1 cellular context compared by ENCODE assay signal in the genomic region with DNA sequence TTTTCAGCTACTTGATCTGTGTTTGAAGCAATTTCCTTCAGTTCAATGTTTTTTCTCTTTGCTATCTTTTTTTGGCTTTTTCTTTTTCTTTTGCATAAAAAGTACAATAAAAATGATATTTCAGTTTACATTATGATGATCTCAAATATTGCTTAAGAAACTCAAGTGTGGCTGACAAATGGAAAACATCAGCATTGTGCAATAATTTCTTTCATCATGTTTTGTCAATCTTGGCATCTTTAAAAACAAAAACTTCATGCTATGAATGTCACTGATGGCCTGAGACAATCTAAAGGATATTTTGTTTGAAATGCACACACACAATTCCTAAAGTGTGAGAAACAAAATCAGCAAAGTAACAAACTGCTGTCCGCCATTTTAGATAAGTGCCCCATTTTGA.
TF ChIP-seq lines count a peak whose summit lies in the region.

No MANE protein-coding gene starts in this region.

TF ChIP-seq in GM12878, 131 proteins besides CTCF, POLR2A, EP300 and RAD21:
- TF ChIP-seq, protein P1, sequence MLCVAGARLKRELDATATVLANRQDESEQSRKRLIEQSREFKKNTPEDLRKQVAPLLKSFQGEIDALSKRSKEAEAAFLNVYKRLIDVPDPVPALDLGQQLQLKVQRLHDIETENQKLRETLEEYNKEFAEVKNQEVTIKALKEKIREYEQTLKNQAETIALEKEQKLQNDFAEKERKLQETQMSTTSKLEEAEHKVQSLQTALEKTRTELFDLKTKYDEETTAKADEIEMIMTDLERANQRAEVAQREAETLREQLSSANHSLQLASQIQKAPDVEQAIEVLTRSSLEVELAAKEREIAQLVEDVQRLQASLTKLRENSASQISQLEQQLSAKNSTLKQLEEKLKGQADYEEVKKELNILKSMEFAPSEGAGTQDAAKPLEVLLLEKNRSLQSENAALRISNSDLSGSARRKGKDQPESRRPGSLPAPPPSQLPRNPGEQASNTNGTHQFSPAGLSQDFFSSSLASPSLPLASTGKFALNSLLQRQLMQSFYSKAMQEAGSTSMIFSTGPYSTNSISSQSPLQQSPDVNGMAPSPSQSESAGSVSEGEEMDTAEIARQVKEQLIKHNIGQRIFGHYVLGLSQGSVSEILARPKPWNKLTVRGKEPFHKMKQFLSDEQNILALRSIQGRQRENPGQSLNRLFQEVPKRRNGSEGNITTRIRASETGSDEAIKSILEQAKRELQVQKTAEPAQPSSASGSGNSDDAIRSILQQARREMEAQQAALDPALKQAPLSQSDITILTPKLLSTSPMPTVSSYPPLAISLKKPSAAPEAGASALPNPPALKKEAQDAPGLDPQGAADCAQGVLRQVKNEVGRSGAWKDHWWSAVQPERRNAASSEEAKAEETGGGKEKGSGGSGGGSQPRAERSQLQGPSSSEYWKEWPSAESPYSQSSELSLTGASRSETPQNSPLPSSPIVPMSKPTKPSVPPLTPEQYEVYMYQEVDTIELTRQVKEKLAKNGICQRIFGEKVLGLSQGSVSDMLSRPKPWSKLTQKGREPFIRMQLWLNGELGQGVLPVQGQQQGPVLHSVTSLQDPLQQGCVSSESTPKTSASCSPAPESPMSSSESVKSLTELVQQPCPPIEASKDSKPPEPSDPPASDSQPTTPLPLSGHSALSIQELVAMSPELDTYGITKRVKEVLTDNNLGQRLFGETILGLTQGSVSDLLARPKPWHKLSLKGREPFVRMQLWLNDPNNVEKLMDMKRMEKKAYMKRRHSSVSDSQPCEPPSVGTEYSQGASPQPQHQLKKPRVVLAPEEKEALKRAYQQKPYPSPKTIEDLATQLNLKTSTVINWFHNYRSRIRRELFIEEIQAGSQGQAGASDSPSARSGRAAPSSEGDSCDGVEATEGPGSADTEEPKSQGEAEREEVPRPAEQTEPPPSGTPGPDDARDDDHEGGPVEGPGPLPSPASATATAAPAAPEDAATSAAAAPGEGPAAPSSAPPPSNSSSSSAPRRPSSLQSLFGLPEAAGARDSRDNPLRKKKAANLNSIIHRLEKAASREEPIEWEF (IDR thresholded peaks at IDR 0.05; ENCODE audit: insufficient replicate concordance, low read depth, low read length) = no peak
- TF ChIP-seq YY1 (IDR thresholded peaks at IDR 0.05; ENCODE audit: low read depth, low read length) (0 out of 2 replicates have a peak, but pooled peaks have one; percentile 30), MTA3 (IDR thresholded peaks at IDR 0.05; ENCODE audit: borderline replicate concordance, low read length) (no peak)
- TF ChIP-seq, protein P2, sequence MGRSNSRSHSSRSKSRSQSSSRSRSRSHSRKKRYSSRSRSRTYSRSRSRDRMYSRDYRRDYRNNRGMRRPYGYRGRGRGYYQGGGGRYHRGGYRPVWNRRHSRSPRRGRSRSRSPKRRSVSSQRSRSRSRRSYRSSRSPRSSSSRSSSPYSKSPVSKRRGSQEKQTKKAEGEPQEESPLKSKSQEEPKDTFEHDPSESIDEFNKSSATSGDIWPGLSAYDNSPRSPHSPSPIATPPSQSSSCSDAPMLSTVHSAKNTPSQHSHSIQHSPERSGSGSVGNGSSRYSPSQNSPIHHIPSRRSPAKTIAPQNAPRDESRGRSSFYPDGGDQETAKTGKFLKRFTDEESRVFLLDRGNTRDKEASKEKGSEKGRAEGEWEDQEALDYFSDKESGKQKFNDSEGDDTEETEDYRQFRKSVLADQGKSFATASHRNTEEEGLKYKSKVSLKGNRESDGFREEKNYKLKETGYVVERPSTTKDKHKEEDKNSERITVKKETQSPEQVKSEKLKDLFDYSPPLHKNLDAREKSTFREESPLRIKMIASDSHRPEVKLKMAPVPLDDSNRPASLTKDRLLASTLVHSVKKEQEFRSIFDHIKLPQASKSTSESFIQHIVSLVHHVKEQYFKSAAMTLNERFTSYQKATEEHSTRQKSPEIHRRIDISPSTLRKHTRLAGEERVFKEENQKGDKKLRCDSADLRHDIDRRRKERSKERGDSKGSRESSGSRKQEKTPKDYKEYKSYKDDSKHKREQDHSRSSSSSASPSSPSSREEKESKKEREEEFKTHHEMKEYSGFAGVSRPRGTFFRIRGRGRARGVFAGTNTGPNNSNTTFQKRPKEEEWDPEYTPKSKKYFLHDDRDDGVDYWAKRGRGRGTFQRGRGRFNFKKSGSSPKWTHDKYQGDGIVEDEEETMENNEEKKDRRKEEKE (IDR thresholded peaks at IDR 0.05) = no peak
